Comparison of ENCODE assay signal across 9 cellular contexts in the genomic region with DNA sequence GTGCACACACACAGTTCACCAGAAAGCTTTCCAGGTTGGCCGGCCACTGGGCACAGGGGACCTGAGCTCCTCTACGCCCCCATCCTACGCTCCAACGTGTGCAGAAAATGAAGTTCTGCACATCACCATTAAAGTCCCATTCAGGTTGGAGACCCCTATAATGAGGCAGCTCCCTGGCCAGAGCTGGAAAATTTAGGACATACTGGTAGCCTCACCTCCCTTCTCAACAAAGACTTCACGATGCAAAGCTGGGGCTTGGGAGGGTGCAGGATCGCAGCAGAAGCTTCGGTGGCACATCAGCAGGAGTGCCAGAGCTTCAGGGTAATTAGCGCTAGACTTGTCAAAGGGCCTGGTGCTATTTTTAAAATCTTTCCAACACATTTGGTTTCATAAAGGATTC. TPM values are rescaled to one million over a fixed set of nuclear protein-coding genes. Genes with fewer than 3 reads are reported as not detected.
"Had no signal": no experiment of that assay in that cellular context is flagged by ENCODE, and none has a peak within 500 bp of the region (broad histone marks: within the 10 kb centered on the region; RNA-seq: fewer than 3 reads in every experiment).

No MANE protein-coding gene starts in this region.

- H3K9me3 Mint-ChIP-seq: HFFc6 had no signal

- H3K9ac ChIP-seq: GM23248 had no signal

- H3K27ac ChIP-seq: GM23248 had no signal

- ATAC-seq: HCT116 had no signal

- DNase-seq: GM23248, GOT3, H7, HFFc6, KBM-7 had no signal

- H3K9me3 ChIP-seq: HAP-1 had no signal

- H3K36me3 ChIP-seq: HAP-1 had no signal

- FAIRE-seq: HTR-8/SVneo had no signal

- H3K4me3 Mint-ChIP-seq: HFFc6, IgD-negative memory B cell had no signal

- H2AFZ ChIP-seq: GM23248 had no signal

- H3K4me1 Mint-ChIP-seq: IgD-negative memory B cell had no signal

- H3K36me3 Mint-ChIP-seq: IgD-negative memory B cell had no signal

- H3K4me1 ChIP-seq: HAP-1 had no signal

- H3K27ac Mint-ChIP-seq: HFFc6, IgD-negative memory B cell had no signal

- H3K4me3 ChIP-seq: GM23248, HAP-1 had no signal

RNA-seq across cellular contexts. Expression of a gene that starts 15.4 kb away (rescaled TPM):
- polyA plus RNA-seq: IgD-negative memory B cell had no signal
